10 cellular contexts compared by ENCODE assay signal in genomic region chr14:94392510-94392935, GRCh38. TPM values are rescaled to one million over a fixed set of nuclear protein-coding genes. Genes with fewer than 3 reads are reported as not detected.
A peak's percentile ranks its signal among the peaks of the same experiment; 100 is the strongest.
DNase-seq lines count a peak whose midpoint lies in the region; ATAC-seq, FAIRE-seq and TF ChIP-seq lines count a peak whose summit lies in the region.
"Had no signal": no experiment of that assay in that cellular context is flagged by ENCODE, and none has a peak within 500 bp of the region (broad histone marks: within the 10 kb centered on the region; RNA-seq: fewer than 3 reads in every experiment).

No MANE protein-coding gene starts in this region.

- TF ChIP-seq EP300 in transverse colon (IDR thresholded peaks at IDR 0.05; ENCODE audit: low read depth) = no peak

- H3K36me3 Mint-ChIP-seq in chondrocyte (ENCODE audit: low read depth) = no peaks in the 10 kb centered on the region

- in situ Hi-C loops in transverse colon (cut with MboI; ENCODE audit: low pct_ligation_motif_present in 1 of 4, low pct_unique_long_range_greater_than_20kb in 1 of 4, low sequenced_read_pairs in 3 of 4) = no loop called here

- H3K4me3 ChIP-seq in left ventricle myocardium inferior (no peak overlapping the region), right atrium auricular region (no peak overlapping the region), transverse colon (no peak overlapping the region)
- H3K4me3 ChIP-seq: Peyer's patch had no signal

- peaks cover 4% of the 10 kb centered on the region for H3K27me3 Mint-ChIP-seq in chondrocyte (ENCODE audit: low read depth)

- 61 to 72% methylated on average over 4 to 5 of the region's 5 CpGs for WGBS in transverse colon (ENCODE audit: low coverage in 1 of 2), 2 donors

- no peaks in the 10 kb centered on the region for H3K36me3 ChIP-seq in left ventricle myocardium inferior
- H3K36me3 ChIP-seq in right atrium auricular region = no peaks in the 10 kb centered on the region
- no peaks in the 10 kb centered on the region for H3K36me3 ChIP-seq in transverse colon
- H3K36me3 ChIP-seq: Peyer's patch had no signal

- H3K4me1 ChIP-seq in left ventricle myocardium inferior (no peaks in the 10 kb centered on the region), right atrium auricular region (no peaks in the 10 kb centered on the region), transverse colon (peaks cover 0 to 44% (median 16%) of the 10 kb centered on the region in 4 donors)

- TF ChIP-seq CTCF in left ventricle myocardium inferior (IDR thresholded peaks at IDR 0.05; ENCODE audit: borderline replicate concordance) (no peak), right atrium auricular region (IDR thresholded peaks at IDR 0.05) (no peak), transverse colon (IDR thresholded peaks at IDR 0.05) (no peak), chondrocyte (IDR thresholded peaks at IDR 0.05) (no peak)

- DNase-seq in Right ventricle myocardium inferior (ENCODE audit: missing footprints) (peak; percentile 85), left ventricle myocardium inferior (no peak), right atrium auricular region (ENCODE audit: low spot score) (peak; percentile 68), urothelium cell line (ENCODE audit: low spot score) (peak; percentile 43), transverse colon (no peak), chondrocyte (ENCODE audit: low spot score) (no peak)
- peak; percentile 16 to 28 for DNase-seq in activated CD4-positive, alpha-beta T cell treated with anti-CD3 and anti-CD28 coated beads, Interleukin-2, amount 50 U/mL, for 48 hours

- no peak overlapping the region for H3K4me3 Mint-ChIP-seq in chondrocyte (ENCODE audit: unreplicated experiment)

- no peaks in the 10 kb centered on the region for H3K9me3 ChIP-seq in left ventricle myocardium inferior (replicated peaks)
- no peaks in the 10 kb centered on the region for H3K9me3 ChIP-seq in right atrium auricular region
- H3K9me3 ChIP-seq in transverse colon = no peaks in the 10 kb centered on the region
- H3K9me3 ChIP-seq: Peyer's patch had no signal

- no peak overlapping the region for H3K27ac ChIP-seq in left ventricle myocardium inferior (replicated peaks)
- no peak overlapping the region for H3K27ac ChIP-seq in right atrium auricular region
- H3K27ac ChIP-seq in transverse colon = peak overlapping the region in 2 of 4 donors; percentile 38 to 73

- no peak overlapping the region for H3K27ac Mint-ChIP-seq in chondrocyte (ENCODE audit: unreplicated experiment)

- FAIRE-seq in urothelium cell line (lab: Jason Lieb, UNC) = no peak

- ATAC-seq in Right ventricle myocardium inferior = peak; percentile 50
- ATAC-seq in GM21447 (IDR thresholded peaks at IDR 0.05; ENCODE audit: unreplicated experiment) = no peak

- no peak for TF ChIP-seq POLR2A in transverse colon (IDR thresholded peaks at IDR 0.05)

- H3K27me3 ChIP-seq in left ventricle myocardium inferior (ENCODE audit: low read depth) (peaks cover 70% of the 10 kb centered on the region), right atrium auricular region (no peaks in the 10 kb centered on the region), transverse colon (no peaks in the 10 kb centered on the region)
- H3K27me3 ChIP-seq: Peyer's patch had no signal

- intact Hi-C loops in Right ventricle myocardium inferior (cut with DNase I) (no loop called here), left ventricle myocardium inferior (cut with micrococcal nuclease) (no loop called here), transverse colon (cut with DNase I; ENCODE audit: low total_unique reads) (no loop called here)

- no peaks in the 10 kb centered on the region for H3K9me3 Mint-ChIP-seq in chondrocyte (ENCODE audit: low read depth)

- peaks cover 8% of the 10 kb centered on the region for H3K4me1 Mint-ChIP-seq in chondrocyte (ENCODE audit: low read depth)

RNA-seq across cellular contexts. Expression of gene SERPINA1, which starts 4.1 kb away (rescaled TPM):
- total RNA-seq in Right ventricle myocardium inferior = 9.1 TPM
- 4.4 TPM for total RNA-seq in left ventricle myocardium inferior
- 1 to 10 TPM; 2.4 to 8.8 TPM for total RNA-seq in right atrium auricular region
- 100 to 1,000 TPM in 1 of 4 donors, 10 to 100 TPM in 3; 35.2 to 107 (median 61.0) TPM for total RNA-seq in transverse colon
- total RNA-seq in chondrocyte = 0.20 TPM in 1 of 3 replicates, not detected in the others
- total RNA-seq: myocyte had no signal

RNA-seq across cellular contexts. Expression of gene SERPINA2, which starts 26.0 kb away (rescaled TPM):
- not detected for total RNA-seq in Right ventricle myocardium inferior
- total RNA-seq in left ventricle myocardium inferior = not detected
- not detected for total RNA-seq in right atrium auricular region
- not detected for total RNA-seq in transverse colon
- not detected in 3 replicates for total RNA-seq in chondrocyte
- total RNA-seq: myocyte, Peyer's patch had no signal

Comparison
In these comparisons a context has a peak if more than half of its experiments do, and no peak if none do; other contexts are left out.
1. DNase-seq: peak in Right ventricle myocardium inferior (single experiment), activated CD4-positive, alpha-beta T cell treated with anti-CD3 and anti-CD28 coated beads, Interleukin-2, amount 50 U/mL, for 48 hours (2 of 2), right atrium auricular region (single experiment) and urothelium cell line (single experiment); none in left ventricle myocardium inferior (single experiment), transverse colon (single experiment) and chondrocyte (single experiment).